ENCODE assay signal across 8 cellular contexts in genomic region chr11:128632151-128632791, GRCh38. TPM values are rescaled to one million over a fixed set of nuclear protein-coding genes. Genes with fewer than 3 reads are reported as not detected.
DNase-seq lines count a peak whose midpoint lies in the region; ATAC-seq and TF ChIP-seq lines count a peak whose summit lies in the region.

No MANE protein-coding gene starts in this region.

- H3K27ac ChIP-seq in GM23248: no peak overlapping the region
- no peak overlapping the region for H3K27ac ChIP-seq in gastrocnemius medialis

- DNase-seq in Caco-2 (peak; percentile 50 to 52), GM23248 (peak; percentile 78), NCI-H748 treated with DMSO at 0.1 percent for 48 hours (lab: John Stamatoyannopoulos, UW) (peak; percentile 19), glutamatergic neuron (peak; percentile 53), gastrocnemius medialis (no peak)
- DNase-seq in activated CD4-positive, CD25-positive, alpha-beta regulatory T cell treated with anti-CD3 and anti-CD28 coated beads, Interleukin-2, amount 50 U/mL, for 72 hours: no peak

- no peaks in the 10 kb centered on the region for H3K36me3 ChIP-seq in Caco-2 (ENCODE audit: control insufficient read depth, insufficient read depth, low read length)
- H3K36me3 ChIP-seq in GM23248 (ENCODE audit: low read depth): no peaks in the 10 kb centered on the region
- H3K36me3 ChIP-seq in gastrocnemius medialis: no peaks in the 10 kb centered on the region

- H3K9me2 ChIP-seq in GM23248 (ENCODE audit: insufficient read depth): no peaks in the 10 kb centered on the region

- H3K36me3 Mint-ChIP-seq in Caco-2 (ENCODE audit: insufficient read depth, unreplicated experiment): no peaks in the 10 kb centered on the region
- no peaks in the 10 kb centered on the region for H3K36me3 Mint-ChIP-seq in activated T-helper 17 cell treated with anti-CD3 and anti-CD28 coated beads, Interleukin-2, amount 50 U/mL, for 72 hours (ENCODE audit: low read depth)
- no peaks in the 10 kb centered on the region for H3K36me3 Mint-ChIP-seq in glutamatergic neuron (ENCODE audit: unreplicated experiment)

- TF ChIP-seq CTCF in Caco-2 (IDR thresholded peaks at IDR 0.05; ENCODE audit: insufficient read depth in 1 of 2, low read depth in 1 of 2, low read length in 1 of 2, severe bottlenecking in 1 of 2, unreplicated experiment in 1 of 2) (peak; percentile 76 to 80), glutamatergic neuron (IDR thresholded peaks at IDR 0.05; ENCODE audit: partially characterized antibody, unreplicated experiment) (peak; percentile 54), gastrocnemius medialis (IDR thresholded peaks at IDR 0.05 in 4 of 5, conservative IDR thresholded peaks at IDR 0.05 in 1 of 5) (peak in 3 of 5 experiments; percentile 44 to 57 (median 47))

- H3K9ac ChIP-seq in GM23248: no peak overlapping the region

- TF ChIP-seq POLR2A in gastrocnemius medialis (IDR thresholded peaks at IDR 0.05): no peak

- intact Hi-C loops in Caco-2 (cut with micrococcal nuclease; ENCODE audit: unreplicated experiment): no loop called here
- intact Hi-C loops in gastrocnemius medialis (cut with DNase I; ENCODE audit: low total_unique reads): loop anchor here (5.0 kb wide), 1 partner anchor 200 kb away; no protein-coding TSS in a partner anchor

- in situ Hi-C loops in GM23248 (cut with MboI): loop anchor here (5.0 to 25.0 kb wide), 4 partner anchors 193 to 595 kb away; no protein-coding TSS in a partner anchor
- in situ Hi-C loops in gastrocnemius medialis (cut with MboI; ENCODE audit: low sequenced_read_pairs in 4 of 4): loop anchor here (5.0 to 25.0 kb wide), 8 partner anchors 145 to 595 kb away; no protein-coding TSS in a partner anchor

- ATAC-seq in activated T-helper 17 cell treated with anti-CD3 and anti-CD28 coated beads, Interleukin-2, amount 50 U/mL, for 72 hours (replicated peaks): no peak
- ATAC-seq in gastrocnemius medialis (no peak), GM21447 (IDR thresholded peaks at IDR 0.05; ENCODE audit: unreplicated experiment) (no peak)

- H3K4me1 Mint-ChIP-seq in Caco-2 (ENCODE audit: low read depth, unreplicated experiment): no peaks in the 10 kb centered on the region
- H3K4me1 Mint-ChIP-seq in activated T-helper 17 cell treated with anti-CD3 and anti-CD28 coated beads, Interleukin-2, amount 50 U/mL, for 72 hours: peaks cover 43% of the 10 kb centered on the region
- H3K4me1 Mint-ChIP-seq in glutamatergic neuron (ENCODE audit: low read depth, unreplicated experiment): no peaks in the 10 kb centered on the region

- no peak overlapping the region for H3K27ac Mint-ChIP-seq in Caco-2 (ENCODE audit: unreplicated experiment)
- H3K27ac Mint-ChIP-seq in activated T-helper 17 cell treated with anti-CD3 and anti-CD28 coated beads, Interleukin-2, amount 50 U/mL, for 72 hours: peak overlapping the region; percentile 46
- H3K27ac Mint-ChIP-seq in glutamatergic neuron (ENCODE audit: unreplicated experiment): no peak overlapping the region

- WGBS in GM23248 (ENCODE audit: low coverage in 1 of 2, low lambda C conversion rate in 2 of 2, missing lambda C conversion rate in 2 of 2), 2 experiments: 57 to 59% methylated on average over 6 of the region's 6 CpGs

- peaks cover 1% of the 10 kb centered on the region; the same call in 1 of the 2 replicates for H3K27me3 ChIP-seq in Caco-2 (replicated peaks; ENCODE audit: control insufficient read depth, insufficient read depth, low read length)
- H3K27me3 ChIP-seq in GM23248 (replicated peaks; ENCODE audit: insufficient read depth): no peaks in the 10 kb centered on the region
- no peaks in the 10 kb centered on the region for H3K27me3 ChIP-seq in gastrocnemius medialis

- no peaks in the 10 kb centered on the region for H3K9me3 Mint-ChIP-seq in Caco-2 (ENCODE audit: unreplicated experiment)
- no peaks in the 10 kb centered on the region for H3K9me3 Mint-ChIP-seq in activated T-helper 17 cell treated with anti-CD3 and anti-CD28 coated beads, Interleukin-2, amount 50 U/mL, for 72 hours
- H3K9me3 Mint-ChIP-seq in glutamatergic neuron (ENCODE audit: unreplicated experiment): no peaks in the 10 kb centered on the region

- H3K27me3 Mint-ChIP-seq in Caco-2 (ENCODE audit: insufficient read depth, unreplicated experiment): peaks cover 12% of the 10 kb centered on the region
- H3K27me3 Mint-ChIP-seq in activated T-helper 17 cell treated with anti-CD3 and anti-CD28 coated beads, Interleukin-2, amount 50 U/mL, for 72 hours: no peaks in the 10 kb centered on the region
- peaks cover 2% of the 10 kb centered on the region for H3K27me3 Mint-ChIP-seq in glutamatergic neuron (ENCODE audit: unreplicated experiment)

- no peaks in the 10 kb centered on the region for H3K79me2 ChIP-seq in GM23248 (ENCODE audit: insufficient read depth)

- BruUV-seq in Caco-2 (replicated peaks; lab: Mats Ljungman, UMichigan): no TSS peak

- no peaks in the 10 kb centered on the region for H3F3A ChIP-seq in GM23248 (ENCODE audit: insufficient read depth)

- H3K4me3 ChIP-seq in Caco-2 (ENCODE audit: low read depth, low read length) (no peak overlapping the region), GM23248 (no peak overlapping the region), gastrocnemius medialis (no peak overlapping the region)

- no peak overlapping the region for H3K4me2 ChIP-seq in GM23248 (ENCODE audit: unreplicated experiment)

- POLR2A ChIA-PET in Caco-2 (lab: Charles Lee): no interaction called here

- CTCF ChIA-PET in Caco-2 (lab: Charles Lee): interaction anchor here (0.6 to 2.7 kb wide), 13 partner anchors 10 to 600 kb away, joined by 3 to 22 read pairs (median 4); no protein-coding TSS in a partner anchor

- no peaks in the 10 kb centered on the region for H3K4me1 ChIP-seq in Caco-2
- peaks cover 16% of the 10 kb centered on the region; the same call in 1 of the 2 replicates for H3K4me1 ChIP-seq in GM23248 (ENCODE audit: insufficient read depth)
- peaks cover 0 to 12% of the 10 kb centered on the region in 2 donors for H3K4me1 ChIP-seq in gastrocnemius medialis

- no peak overlapping the region for H2AFZ ChIP-seq in GM23248

- H3K9me3 ChIP-seq in Caco-2: no peaks in the 10 kb centered on the region
- no peaks in the 10 kb centered on the region for H3K9me3 ChIP-seq in GM23248 (ENCODE audit: low read depth)
- no peaks in the 10 kb centered on the region for H3K9me3 ChIP-seq in gastrocnemius medialis

- no peaks in the 10 kb centered on the region for H4K20me1 ChIP-seq in GM23248 (ENCODE audit: insufficient read depth)

- H3K4me3 Mint-ChIP-seq in Caco-2 (ENCODE audit: unreplicated experiment) (no peak overlapping the region), glutamatergic neuron (ENCODE audit: unreplicated experiment) (no peak overlapping the region)
- H3K4me3 Mint-ChIP-seq in activated T-helper 17 cell treated with anti-CD3 and anti-CD28 coated beads, Interleukin-2, amount 50 U/mL, for 72 hours: no peak overlapping the region

RNA-seq across cellular contexts. Expression of gene ETS1, which starts 44.9 kb away (rescaled TPM):
- total RNA-seq in Caco-2 (2022) (1.1 and 1.2 TPM in 2 replicates), glutamatergic neuron (ENCODE audit: unreplicated experiment) (1.0 TPM), gastrocnemius medialis (10 to 100 TPM; 16.8 to 24.9 (median 21.8) TPM)
- 58.6 and 61.0 TPM in 2 replicates for total RNA-seq in GM23248 (2014; rRNA removed; shearing (Covaris generic))
- polyA plus RNA-seq in GM23248 (2016; fragmentation: Nextera tagmentation; extraction: Ambion mirVana): 18.4 and 19.9 TPM in 2 replicates
- 100 to 1,000 TPM; 309 to 471 TPM for total RNA-seq in activated T-helper 17 cell treated with anti-CD3 and anti-CD28 coated beads, Interleukin-2, amount 50 U/mL, for 72 hours

Comparison
In these comparisons a context has a peak if more than half of its experiments do, and no peak if none do; other contexts are left out.
1. DNase-seq: peak in Caco-2 (2 of 2), GM23248 (single experiment), NCI-H748 treated with DMSO at 0.1 percent for 48 hours (single experiment) and glutamatergic neuron (single experiment); none in gastrocnemius medialis (0 of 2) and activated CD4-positive, CD25-positive, alpha-beta regulatory T cell treated with anti-CD3 and anti-CD28 coated beads, Interleukin-2, amount 50 U/mL, for 72 hours (single experiment).
2. Peak in every context shown above with its lines, with median percentiles within 50 percentile points of each other: CTCF ChIP-seq.